In the genomic region with DNA sequence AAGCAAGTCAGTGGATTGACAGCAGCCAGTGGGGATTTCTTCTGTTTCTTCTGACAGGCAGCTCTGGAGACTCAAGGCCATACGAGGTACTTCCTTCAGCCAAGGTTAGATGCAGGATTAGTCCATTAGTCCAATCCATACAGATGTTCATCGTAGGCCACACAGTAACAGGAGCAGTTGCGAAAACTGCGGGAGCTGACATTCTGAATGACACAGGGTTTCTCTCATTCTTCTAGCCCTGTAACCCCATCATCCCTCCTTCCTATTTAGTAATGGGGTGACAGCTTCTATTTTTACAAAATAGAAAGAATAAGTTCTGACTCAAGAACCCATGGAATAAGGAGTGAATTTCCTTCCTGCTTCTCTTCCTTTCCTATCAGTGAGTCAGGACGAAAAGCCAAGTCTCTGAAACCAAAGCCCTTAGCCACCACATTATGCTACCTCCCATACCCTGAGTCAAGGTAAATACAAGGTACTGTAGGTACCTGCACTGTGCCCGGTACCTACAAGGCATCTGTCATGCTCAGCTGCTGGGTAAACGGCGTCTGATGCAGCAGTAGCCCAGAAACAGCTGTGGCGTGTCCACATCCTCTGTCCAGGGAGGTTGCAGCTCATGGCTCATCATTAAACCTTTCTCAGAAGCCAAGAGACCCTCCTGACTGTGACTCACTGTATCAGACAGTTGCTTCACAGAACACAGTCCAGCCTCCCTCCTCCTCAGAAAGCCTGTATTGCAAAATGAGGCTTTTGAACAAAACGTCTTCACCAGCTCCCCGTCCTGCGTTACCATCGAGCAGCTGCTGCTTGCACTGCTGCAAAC, we compare ENCODE assay signal across 10 cellular contexts.
DNase-seq lines count a peak whose midpoint lies in the region; ATAC-seq and TF ChIP-seq lines count a peak whose summit lies in the region.
"Had no signal": no experiment of that assay in that cellular context is flagged by ENCODE, and none has a peak within 500 bp of the region (broad histone marks: within the 10 kb centered on the region; RNA-seq: fewer than 3 reads in every experiment).

No MANE protein-coding gene starts in this region.

- H3K27me3 ChIP-seq in BLaER1, result no peaks in the 10 kb centered on the region

- H3K4me1 ChIP-seq in BLaER1, result peaks cover 56% of the 10 kb centered on the region

- no peak for TF ChIP-seq CTCF in NB4 (IDR thresholded peaks at IDR 0.05; ENCODE audit: low read depth, low read length)
- no peak for TF ChIP-seq CTCF in omental fat pad (IDR thresholded peaks at IDR 0.05)

- no peaks in the 10 kb centered on the region for H3K9me3 ChIP-seq in BLaER1

- DNase-seq in NB4 (ENCODE audit: low read depth) (peak; percentile 90), fibroblast of gingiva (ENCODE audit: low read depth) (peak; percentile 91), omental fat pad (ENCODE audit: low spot score) (no peak), SW 1271 (lab: John Stamatoyannopoulos, UW) (no peak), 8988T (no peak)
- DNase-seq in stimulated activated CD4-positive, alpha-beta T cell treated with anti-CD3 and anti-CD28 coated beads, Interleukin-15, amount 100 ng/mL, for 24 hours, result no peak
- DNase-seq: NCI-H2029; stimulated activated naive B cell treated with anti-CD40 and anti-IgM and Interleukin-4, amounts not matched to agents 10 μg/mL and 1 μg/mL and 100 μg/mL, for 72 hours had no signal

- H3K4me2 ChIP-seq in BLaER1, result peak overlapping the region; percentile 78

- H3K4me3 ChIP-seq in BLaER1 (no peak overlapping the region), NB4 (ENCODE audit: low read depth, low read length) (no peak overlapping the region)

- no peaks in the 10 kb centered on the region for H3K36me3 ChIP-seq in BLaER1

- H3K9ac ChIP-seq in BLaER1, result no peak overlapping the region

- no peak overlapping the region for H3K27ac ChIP-seq in BLaER1

- H4K20me1 ChIP-seq in BLaER1, result no peaks in the 10 kb centered on the region

- TF ChIP-seq POLR2A in NB4 (IDR thresholded peaks at IDR 0.05; ENCODE audit: extremely low read depth, insufficient read length), result no peak

- ATAC-seq in omental fat pad (ENCODE audit: low FRiP score) (peak; percentile 49), HG02840 (IDR thresholded peaks at IDR 0.05; ENCODE audit: low FRiP score, unreplicated experiment) (no peak)
- ATAC-seq: stimulated activated naive B cell treated with anti-CD40 and anti-IgM and Interleukin-4, amounts not matched to agents 10 μg/mL and 1 μg/mL and 100 μg/mL, for 72 hours had no signal

Comparison
In these comparisons a context has a peak if more than half of its experiments do, and no peak if none do; other contexts are left out.
1. DNase-seq: peak in NB4 (single experiment) and fibroblast of gingiva (single experiment); none in omental fat pad (single experiment), SW 1271 (0 of 2), stimulated activated CD4-positive, alpha-beta T cell treated with anti-CD3 and anti-CD28 coated beads, Interleukin-15, amount 100 ng/mL, for 24 hours (single experiment) and 8988T (single experiment).